Comparison of ENCODE assay signal across 11 cellular contexts in the genomic region with DNA sequence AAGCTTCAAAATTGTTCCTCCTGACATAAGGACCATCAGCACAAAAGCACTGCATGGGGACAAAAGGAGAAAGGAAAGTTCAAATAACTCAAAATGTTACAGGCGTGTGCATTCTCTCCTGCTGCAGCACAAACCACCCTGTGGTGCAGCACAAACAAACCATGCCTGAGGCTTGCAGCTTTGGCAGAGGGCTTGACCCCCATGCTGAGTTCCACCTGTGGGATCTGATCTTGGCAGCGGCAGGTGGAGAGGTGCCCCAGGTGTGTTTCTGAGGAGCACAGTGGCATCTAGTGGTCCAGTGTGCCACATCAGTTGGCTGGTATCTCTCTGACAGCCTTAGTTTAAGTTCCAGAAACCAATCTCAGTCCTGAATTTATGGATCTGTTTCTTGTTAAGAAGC.
DNase-seq lines count a peak whose midpoint lies in the region; ATAC-seq and TF ChIP-seq lines count a peak whose summit lies in the region.
"Had no signal": no experiment of that assay in that cellular context is flagged by ENCODE, and none has a peak within 500 bp of the region (broad histone marks: within the 10 kb centered on the region; RNA-seq: fewer than 3 reads in every experiment).

No MANE protein-coding gene starts in this region.

- peak; percentile 40 for ATAC-seq in HG02759 (IDR thresholded peaks at IDR 0.05; ENCODE audit: unreplicated experiment)
- no peak for ATAC-seq in GM21515 (IDR thresholded peaks at IDR 0.05; ENCODE audit: unreplicated experiment)
- no peak for ATAC-seq in GM21381 (IDR thresholded peaks at IDR 0.05; ENCODE audit: unreplicated experiment)
- ATAC-seq in GM21360 (IDR thresholded peaks at IDR 0.05; ENCODE audit: unreplicated experiment): no peak

- WGBS in esophagus muscularis mucosa: 75% methylated on average over 2 of the region's 2 CpGs

- TF ChIP-seq CTCF in esophagus muscularis mucosa (IDR thresholded peaks at IDR 0.05): peak in 2 of 3 experiments; percentile 21 to 38

- H3K9ac ChIP-seq in BLaER1: no peak overlapping the region; the same call in 1 of the 2 replicates

- peaks cover 17% of the 10 kb centered on the region for H4K20me1 ChIP-seq in BLaER1

- intact Hi-C loops in esophagus muscularis mucosa (cut with DNase I): loop anchor here (5.0 kb wide), 1 partner anchor 121 kb away; no protein-coding TSS in a partner anchor

- no peak for TF ChIP-seq POLR2A in esophagus muscularis mucosa (IDR thresholded peaks at IDR 0.05; ENCODE audit: low read depth)

- H3K36me3 ChIP-seq in BLaER1 (peaks cover 87% of the 10 kb centered on the region), esophagus muscularis mucosa (no peaks in the 10 kb centered on the region)

- no peak overlapping the region for H3K27ac ChIP-seq in BLaER1
- H3K27ac ChIP-seq in esophagus muscularis mucosa (replicated peaks in 1 of 4): peak overlapping the region in 2 of 4 donors; percentile 13 to 20

- DNase-seq in NCI-H69 (lab: John Stamatoyannopoulos, UW) (peak; percentile 94), esophagus muscularis mucosa (ENCODE audit: extremely low spot score) (no peak), HCEC 1CT (no peak)
- DNase-seq: kidney glomerular epithelial cell, OCI-M1, small intestine had no signal

- H3K4me1 ChIP-seq in BLaER1 (peaks cover 42% of the 10 kb centered on the region), esophagus muscularis mucosa (peaks cover 14 to 51% (median 43%) of the 10 kb centered on the region in 4 donors)

- H3K4me3 ChIP-seq in BLaER1: no peak overlapping the region
- H3K4me3 ChIP-seq in esophagus muscularis mucosa: no peak overlapping the region

- H3K27me3 ChIP-seq in BLaER1: no peaks in the 10 kb centered on the region
- H3K27me3 ChIP-seq in esophagus muscularis mucosa: no peaks in the 10 kb centered on the region

- no peak for TF ChIP-seq EP300 in esophagus muscularis mucosa (IDR thresholded peaks at IDR 0.05)

- peak overlapping the region; percentile 39 for H3K4me2 ChIP-seq in BLaER1

- H3K9me3 ChIP-seq in BLaER1 (no peaks in the 10 kb centered on the region), esophagus muscularis mucosa (no peaks in the 10 kb centered on the region)
